ENCODE assay signal across 18 cellular contexts in the genomic region with DNA sequence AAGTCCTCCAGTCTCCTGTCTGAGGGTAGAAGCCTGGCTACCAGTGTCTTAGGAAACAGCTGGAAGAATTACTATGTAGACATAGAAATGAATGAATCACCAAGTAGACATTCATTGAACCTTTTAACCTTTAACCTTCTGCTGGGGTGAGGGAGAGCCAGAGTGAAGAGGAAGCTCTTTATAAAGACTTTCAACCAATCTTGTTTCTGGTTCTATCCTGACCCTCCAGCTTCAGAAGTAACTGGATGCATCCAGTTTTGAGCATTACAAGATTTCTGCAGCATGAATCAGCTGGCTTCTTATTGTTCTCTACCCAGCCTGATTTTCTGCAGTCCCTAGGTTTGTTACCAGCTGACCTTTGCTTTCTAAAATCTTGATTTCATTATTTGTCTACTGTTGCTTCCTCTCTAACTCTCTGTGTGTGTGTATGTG. TPM values are rescaled to one million over a fixed set of nuclear protein-coding genes. Genes with fewer than 3 reads are reported as not detected.
DNase-seq lines count a peak whose midpoint lies in the region; ATAC-seq and TF ChIP-seq lines count a peak whose summit lies in the region.
"Had no signal": no experiment of that assay in that cellular context is flagged by ENCODE, and none has a peak within 500 bp of the region (broad histone marks: within the 10 kb centered on the region; RNA-seq: fewer than 3 reads in every experiment).

No MANE protein-coding gene starts in this region.

- H2AFZ ChIP-seq in ACC112 (ENCODE audit: low read length, unreplicated experiment): no peak overlapping the region

- no peak for TF ChIP-seq CTCF in left lung (IDR thresholded peaks at IDR 0.05)

- DNase-seq in LHCN-M2 (ENCODE audit: low read depth): peak; percentile 92
- DNase-seq in dermis blood vessel endothelial cell: peak; percentile 65
- DNase-seq in left lung: no peak
- no peak for DNase-seq in NCI-H2107 (lab: John Stamatoyannopoulos, UW)
- DNase-seq in activated naive CD4-positive, alpha-beta T cell treated with anti-CD3 and anti-CD28 coated beads, Interleukin-2, amount 50 U/mL, for 16 hours: no peak
- DNase-seq: activated T-cell treated with anti-CD3 and anti-CD28 coated beads, Interleukin-2, amount 50 U/mL, for 1 hour; body of pancreas; erythroblast; islet precursor cell; KBM-7; NCI-H2029 treated with DMSO at 0.1 percent for 48 hours; thyroid gland had no signal

- H3K27me3 ChIP-seq in ACC112 (ENCODE audit: insufficient read depth, low read length) (peaks cover 18% of the 10 kb centered on the region; the same call in 1 of the 2 replicates), left lung (peaks cover 0 to 8% of the 10 kb centered on the region in 2 donors)
- H3K27me3 ChIP-seq: body of pancreas, thyroid gland had no signal

- H3K27ac ChIP-seq in ACC112 (ENCODE audit: low read depth, low read length) (peak overlapping the region; percentile 53), left lung (no peak overlapping the region)
- H3K27ac ChIP-seq: body of pancreas, thyroid gland had no signal

- H3K4me3 ChIP-seq in ACC112 (ENCODE audit: low read depth, low read length) (0 out of 2 replicates have a peak overlapping the region, but pooled peaks have one; percentile 9), left lung (no peak overlapping the region)
- H3K4me3 ChIP-seq: body of pancreas, smooth muscle cell, thyroid gland had no signal

- no peaks in the 10 kb centered on the region for H3K79me2 ChIP-seq in ACC112 (ENCODE audit: control insufficient read depth, insufficient read depth, low read length, unreplicated experiment)

- H3K36me3 ChIP-seq in ACC112 (ENCODE audit: insufficient read depth, low read length): no peaks in the 10 kb centered on the region
- H3K36me3 ChIP-seq in left lung: no peaks in the 10 kb centered on the region
- H3K36me3 ChIP-seq: thyroid gland had no signal

- ATAC-seq in left lung (peak; percentile 26), HG03280 (IDR thresholded peaks at IDR 0.05; ENCODE audit: unreplicated experiment) (no peak), GM21360 (IDR thresholded peaks at IDR 0.05; ENCODE audit: unreplicated experiment) (no peak)
- ATAC-seq: body of pancreas had no signal

- intact Hi-C loops in left lung (cut with DNase I): no loop called here

- H3K4me1 ChIP-seq in ACC112 (ENCODE audit: control insufficient read depth, insufficient read depth, low read length, unreplicated experiment) (peaks cover 13% of the 10 kb centered on the region), left lung (no peaks in the 10 kb centered on the region)
- H3K4me1 ChIP-seq: body of pancreas, thyroid gland had no signal

- H3K9me3 ChIP-seq in left lung: no peaks in the 10 kb centered on the region
- H3K9me3 ChIP-seq: body of pancreas, thyroid gland had no signal

RNA-seq across cellular contexts. Expression of gene TEKT1, which starts 8.5 kb away (rescaled TPM):
- total RNA-seq in LHCN-M2 (2014; rRNA removed) (not detected in 2 replicates), dermis blood vessel endothelial cell (not detected in 2 replicates), left lung (1 to 10 TPM in 1 of 2 donors, not detected in 1; 4.9 TPM)
- polyA plus RNA-seq in LHCN-M2 (2012): not detected
- total RNA-seq: body of pancreas, smooth muscle cell, thyroid gland had no signal
- polyA plus RNA-seq: AG04450, smooth muscle cell had no signal

RNA-seq across cellular contexts. Expression of gene FBXO39, which starts 47.0 kb away (rescaled TPM):
- total RNA-seq in LHCN-M2 (2014; rRNA removed) (not detected in 2 replicates), dermis blood vessel endothelial cell (3.7 and 4.3 TPM in 2 replicates), left lung (under 1 TPM in 1 of 2 donors, not detected in 1; 0.17 TPM)
- polyA plus RNA-seq in LHCN-M2 (2012): 0.06 TPM
- total RNA-seq: body of pancreas, smooth muscle cell had no signal
- polyA plus RNA-seq: neural cell, smooth muscle cell had no signal

Comparison
In these comparisons a context has a peak if more than half of its experiments do, and no peak if none do; other contexts are left out.
1. DNase-seq: peak in LHCN-M2 (single experiment) and dermis blood vessel endothelial cell (single experiment); none in left lung (0 of 2), NCI-H2107 (single experiment) and activated naive CD4-positive, alpha-beta T cell treated with anti-CD3 and anti-CD28 coated beads, Interleukin-2, amount 50 U/mL, for 16 hours (single experiment).